In genomic region chr2:88903744-88904353, GRCh38 we compare ENCODE assay signal across 9 cellular contexts.
DNase-seq lines count a peak whose midpoint lies in the region; ATAC-seq and TF ChIP-seq lines count a peak whose summit lies in the region.
"Had no signal": no experiment of that assay in that cellular context is flagged by ENCODE, and none has a peak within 500 bp of the region (broad histone marks: within the 10 kb centered on the region; RNA-seq: fewer than 3 reads in every experiment).

No MANE protein-coding gene starts in this region.

- H3K4me1 Mint-ChIP-seq in GM23338 (no peaks in the 10 kb centered on the region), osteocyte (ENCODE audit: unreplicated experiment) (no peaks in the 10 kb centered on the region)

- no peak overlapping the region for H3K4me3 ChIP-seq in GM23338
- no peak overlapping the region for H3K4me3 ChIP-seq in esophagus squamous epithelium

- TF ChIP-seq POLR2A in esophagus squamous epithelium (IDR thresholded peaks at IDR 0.05), result no peak

- ATAC-seq in GM23338, result peak; percentile 87

- H3K27ac ChIP-seq in GM23338 (ENCODE audit: low read depth) (no peak overlapping the region), esophagus squamous epithelium (no peak overlapping the region)
- H3K27ac ChIP-seq: epithelial cell of prostate had no signal

- H3K36me3 ChIP-seq in GM23338 (ENCODE audit: insufficient read depth), result no peaks in the 10 kb centered on the region
- no peaks in the 10 kb centered on the region for H3K36me3 ChIP-seq in esophagus squamous epithelium

- no peaks in the 10 kb centered on the region for H3K4me1 ChIP-seq in GM23338 (ENCODE audit: insufficient read depth)
- H3K4me1 ChIP-seq in esophagus squamous epithelium, result no peaks in the 10 kb centered on the region

- H3K36me3 Mint-ChIP-seq in GM23338 (ENCODE audit: low read depth) (no peaks in the 10 kb centered on the region), osteocyte (ENCODE audit: unreplicated experiment) (no peaks in the 10 kb centered on the region)

- H3K9me3 ChIP-seq in esophagus squamous epithelium, result no peaks in the 10 kb centered on the region

- H2AFZ ChIP-seq in GM23338, result no peak overlapping the region; the same call in 1 of the 2 replicates

- DNase-seq in COLO829 (ENCODE audit: low spot score) (peak; percentile 36), GM23338 (ENCODE audit: low spot score) (peak; percentile 76), OCI-M1 (lab: John Stamatoyannopoulos, UW) (peak; percentile 53), esophagus squamous epithelium (lab: John Stamatoyannopoulos, UW) (no peak), osteocyte (ENCODE audit: extremely low spot score, unreplicated experiment) (no peak), epidermal melanocyte (ENCODE audit: insufficient read length, low spot score) (no peak), DMS153 (lab: John Stamatoyannopoulos, UW) (no peak)
- DNase-seq in activated CD8-positive, alpha-beta memory T cell treated with anti-CD3 and anti-CD28 coated beads for 24 hours, result no peak

- no peaks in the 10 kb centered on the region for H3K79me2 ChIP-seq in GM23338 (replicated peaks; ENCODE audit: insufficient read depth)

- no peaks in the 10 kb centered on the region for H3K27me3 ChIP-seq in GM23338 (ENCODE audit: insufficient read depth)
- H3K27me3 ChIP-seq in esophagus squamous epithelium, result peaks cover 0 to 21% (median 0%) of the 10 kb centered on the region in 4 donors

- no peaks in the 10 kb centered on the region for H4K20me1 ChIP-seq in GM23338 (replicated peaks; ENCODE audit: insufficient read depth)

- H3K4me3 Mint-ChIP-seq in GM23338, result no peak overlapping the region
- no peak overlapping the region for H3K4me3 Mint-ChIP-seq in osteocyte (ENCODE audit: unreplicated experiment)

- H3K9me3 Mint-ChIP-seq in GM23338 (no peaks in the 10 kb centered on the region; the same call in 2 of the 3 replicates), osteocyte (ENCODE audit: unreplicated experiment) (no peaks in the 10 kb centered on the region)

- H3K27me3 Mint-ChIP-seq in GM23338 (ENCODE audit: insufficient read depth, low read depth, poor library complexity), result no peaks in the 10 kb centered on the region
- peaks cover 3% of the 10 kb centered on the region for H3K27me3 Mint-ChIP-seq in osteocyte (ENCODE audit: unreplicated experiment)

- TF ChIP-seq CTCF in GM23338 (conservative IDR thresholded peaks at IDR 0.05; ENCODE audit: low read depth in 2 of 2), result peak; percentile 81 to 83
- TF ChIP-seq CTCF in esophagus squamous epithelium (IDR thresholded peaks at IDR 0.05), result peak in 5 of 6 experiments; percentile 27 to 63 (median 42)
- TF ChIP-seq CTCF in osteocyte (IDR thresholded peaks at IDR 0.05), result peak; percentile 43

- H3K9me2 ChIP-seq in GM23338 (ENCODE audit: insufficient read depth), result no peaks in the 10 kb centered on the region

- intact Hi-C loops in esophagus squamous epithelium (cut with DNase I), result no loop called here

- H3K4me2 ChIP-seq in GM23338, result no peak overlapping the region

- no peaks in the 10 kb centered on the region for H3F3A ChIP-seq in GM23338 (replicated peaks; ENCODE audit: low read depth)

- no peak overlapping the region for H3K27ac Mint-ChIP-seq in GM23338
- no peak overlapping the region for H3K27ac Mint-ChIP-seq in osteocyte (ENCODE audit: unreplicated experiment)

- WGBS in esophagus squamous epithelium, 2 donors, result 0 to 6% methylated on average over 2 of the region's 2 CpGs

TF ChIP-seq in GM23338, 12 proteins besides CTCF, POLR2A, EP300 and RAD21:
- no peak for TF ChIP-seq ZNF462 (CRISPR knock-in tag; IDR thresholded peaks at IDR 0.05)
- no peak for TF ChIP-seq ZNF331 (CRISPR knock-in tag; IDR thresholded peaks at IDR 0.05; ENCODE audit: low read depth)
- TF ChIP-seq ZNF114 (CRISPR knock-in tag; IDR thresholded peaks at IDR 0.05), result no peak
- TF ChIP-seq EZH2 (IDR thresholded peaks at IDR 0.05; ENCODE audit: low read depth, unreplicated experiment), result no peak
- TF ChIP-seq REST (IDR thresholded peaks at IDR 0.05; ENCODE audit: unreplicated experiment), result no peak
- no peak for TF ChIP-seq NANOG (IDR thresholded peaks at IDR 0.05; ENCODE audit: borderline replicate concordance)
- TF ChIP-seq STAT1 (IDR thresholded peaks at IDR 0.05; ENCODE audit: unreplicated experiment), result no peak
- TF ChIP-seq EZH2phosphoT487 (IDR thresholded peaks at IDR 0.05; ENCODE audit: unreplicated experiment), result no peak
- TF ChIP-seq POLR2AphosphoS5 (IDR thresholded peaks at IDR 0.05; ENCODE audit: low read depth), result no peak

Comparison
In these comparisons a context has a peak if more than half of its experiments do, and no peak if none do; other contexts are left out.
1. DNase-seq: peak in COLO829 (single experiment), GM23338 (single experiment) and OCI-M1 (single experiment); none in esophagus squamous epithelium (single experiment), osteocyte (single experiment), epidermal melanocyte (single experiment), DMS153 (single experiment) and activated CD8-positive, alpha-beta memory T cell treated with anti-CD3 and anti-CD28 coated beads for 24 hours (single experiment).
2. Peak in every context shown above with its lines, with median percentiles within 50 percentile points of each other: CTCF ChIP-seq.